ENCODE assay signal across 22 cellular contexts in genomic region chr15:23646165-23647000, GRCh38. TPM values are rescaled to one million over a fixed set of nuclear protein-coding genes. Genes with fewer than 3 reads are reported as not detected.
A peak's percentile ranks its signal among the peaks of the same experiment; 100 is the strongest.
DNase-seq lines count a peak whose midpoint lies in the region; ATAC-seq, FAIRE-seq and TF ChIP-seq lines count a peak whose summit lies in the region.
"Had no signal": no experiment of that assay in that cellular context is flagged by ENCODE, and none has a peak within 500 bp of the region (broad histone marks: within the 10 kb centered on the region; RNA-seq: fewer than 3 reads in every experiment).

No MANE protein-coding gene starts in this region.

- H3K4me1 Mint-ChIP-seq in brain (peaks cover 49% of the 10 kb centered on the region), progenitor cell of endocrine pancreas (ENCODE audit: low read depth) (peaks cover 12% of the 10 kb centered on the region)
- no peaks in the 10 kb centered on the region for H3K4me1 Mint-ChIP-seq in activated CD4-positive, alpha-beta T cell treated with anti-CD3 and anti-CD28 coated beads, Interleukin-2, amount 10 ng/mL, durations not matched to agents 24 days and 14 days
- H3K4me1 Mint-ChIP-seq in activated CD8-positive, alpha-beta T cell treated with anti-CD3 and anti-CD28 coated beads for 36 hours (ENCODE audit: low read depth) = no peaks in the 10 kb centered on the region
- H3K4me1 Mint-ChIP-seq: activated CD4-positive, alpha-beta memory T cell treated with anti-CD3 and anti-CD28 coated beads, Interleukin-2, amount 10 ng/mL, durations not matched to agents 7 days and 5 days; IgD-negative memory B cell had no signal

- ATAC-seq in activated CD8-positive, alpha-beta T cell treated with anti-CD3 and anti-CD28 coated beads for 36 hours = no peak

- intact Hi-C loops in activated CD4-positive, alpha-beta T cell treated with anti-CD3 and anti-CD28 coated beads, Interleukin-2, amount 10 ng/mL, durations not matched to agents 24 days and 14 days (cut with micrococcal nuclease) = loop anchor here (5.0 to 10.0 kb wide), 2 partner anchors 231 to 1858 kb away; no protein-coding TSS in a partner anchor
- intact Hi-C loops in activated CD8-positive, alpha-beta T cell treated with anti-CD3 and anti-CD28 coated beads for 36 hours (cut with micrococcal nuclease) = no loop called here

- DNase-seq in NCI-H146 (lab: John Stamatoyannopoulos, UW) (peak; percentile 7), NCI-H146 treated with DMSO at 0.1 percent for 48 hours (lab: John Stamatoyannopoulos, UW; ENCODE audit: unreplicated experiment) (no peak), islet precursor cell (peak; percentile 56), progenitor cell of endocrine pancreas (ENCODE audit: low spot score, unreplicated experiment) (no peak), H54 (ENCODE audit: insufficient read length, low spot score) (no peak)
- DNase-seq in activated CD4-positive, alpha-beta T cell treated with anti-CD3 and anti-CD28 coated beads, Interleukin-2, amount 10 ng/mL, durations not matched to agents 24 days and 14 days = no peak
- DNase-seq in activated CD8-positive, alpha-beta T cell treated with anti-CD3 and anti-CD28 coated beads for 36 hours = no peak
- DNase-seq: 8988T; activated CD4-positive, alpha-beta memory T cell treated with anti-CD3 and anti-CD28 coated beads, Interleukin-2, amount 10 ng/mL, durations not matched to agents 7 days and 5 days; activated gamma-delta T cell; AML-193; COR-L47; DMS79 treated with DMSO at 0.1 percent for 48 hours; left ventricle myocardium inferior; stimulated activated CD4-positive, alpha-beta T cell treated with anti-CD3 and anti-CD28 coated beads, Interleukin-4, amount 100 ng/mL, for 1 hour; stimulated activated naive CD4-positive, alpha-beta T cell had no signal

- no peak for FAIRE-seq in H54 (lab: Jason Lieb, UNC)
- FAIRE-seq: endometrium, GM19239 had no signal

- H3K9me3 Mint-ChIP-seq in brain (peaks cover 0 to 23% (median 9%) of the 10 kb centered on the region in 5 experiments), progenitor cell of endocrine pancreas (ENCODE audit: low read depth) (peaks cover 6% of the 10 kb centered on the region)
- no peaks in the 10 kb centered on the region for H3K9me3 Mint-ChIP-seq in activated CD4-positive, alpha-beta T cell treated with anti-CD3 and anti-CD28 coated beads, Interleukin-2, amount 10 ng/mL, durations not matched to agents 24 days and 14 days
- no peaks in the 10 kb centered on the region for H3K9me3 Mint-ChIP-seq in activated CD8-positive, alpha-beta T cell treated with anti-CD3 and anti-CD28 coated beads for 36 hours
- H3K9me3 Mint-ChIP-seq: activated CD4-positive, alpha-beta memory T cell treated with anti-CD3 and anti-CD28 coated beads, Interleukin-2, amount 10 ng/mL, durations not matched to agents 7 days and 5 days had no signal

- POLR2A ChIA-PET in activated CD8-positive, alpha-beta T cell treated with anti-CD3 and anti-CD28 coated beads for 36 hours (lab: Charles Lee) = no interaction called here

- peak overlapping the region in 2 of 5 experiments; percentile 74 to 75 for H3K27ac Mint-ChIP-seq in brain
- no peak overlapping the region for H3K27ac Mint-ChIP-seq in progenitor cell of endocrine pancreas
- H3K27ac Mint-ChIP-seq in activated CD4-positive, alpha-beta T cell treated with anti-CD3 and anti-CD28 coated beads, Interleukin-2, amount 10 ng/mL, durations not matched to agents 24 days and 14 days = no peak overlapping the region
- H3K27ac Mint-ChIP-seq in activated CD8-positive, alpha-beta T cell treated with anti-CD3 and anti-CD28 coated beads for 36 hours = no peak overlapping the region
- H3K27ac Mint-ChIP-seq: activated CD4-positive, alpha-beta memory T cell treated with anti-CD3 and anti-CD28 coated beads, Interleukin-2, amount 10 ng/mL, durations not matched to agents 7 days and 5 days; IgD-negative memory B cell had no signal

- H3K4me3 Mint-ChIP-seq in brain = peak overlapping the region; percentile 77 to 86 (median 83)
- peak overlapping the region; percentile 74 for H3K4me3 Mint-ChIP-seq in progenitor cell of endocrine pancreas (ENCODE audit: low read depth)
- no peak overlapping the region for H3K4me3 Mint-ChIP-seq in activated CD4-positive, alpha-beta T cell treated with anti-CD3 and anti-CD28 coated beads, Interleukin-2, amount 10 ng/mL, durations not matched to agents 24 days and 14 days
- no peak overlapping the region for H3K4me3 Mint-ChIP-seq in activated CD8-positive, alpha-beta T cell treated with anti-CD3 and anti-CD28 coated beads for 36 hours
- H3K4me3 Mint-ChIP-seq: activated CD4-positive, alpha-beta memory T cell treated with anti-CD3 and anti-CD28 coated beads, Interleukin-2, amount 10 ng/mL, durations not matched to agents 7 days and 5 days; IgD-negative memory B cell had no signal

- no peaks in the 10 kb centered on the region for H3K27me3 Mint-ChIP-seq in brain
- H3K27me3 Mint-ChIP-seq in progenitor cell of endocrine pancreas = no peaks in the 10 kb centered on the region
- peaks cover 6% of the 10 kb centered on the region for H3K27me3 Mint-ChIP-seq in activated CD4-positive, alpha-beta T cell treated with anti-CD3 and anti-CD28 coated beads, Interleukin-2, amount 10 ng/mL, durations not matched to agents 24 days and 14 days
- peaks cover 6% of the 10 kb centered on the region for H3K27me3 Mint-ChIP-seq in activated CD8-positive, alpha-beta T cell treated with anti-CD3 and anti-CD28 coated beads for 36 hours
- H3K27me3 Mint-ChIP-seq: IgD-negative memory B cell had no signal

- CTCF ChIA-PET in activated CD8-positive, alpha-beta T cell treated with anti-CD3 and anti-CD28 coated beads for 36 hours (lab: Charles Lee) = interaction anchor here (1.7 kb wide), 1 partner anchor 220 kb away, joined by 3 read pairs; no protein-coding TSS in a partner anchor

- TF ChIP-seq CTCF in brain (conservative IDR thresholded peaks at IDR 0.05) (no peak), progenitor cell of endocrine pancreas (IDR thresholded peaks at IDR 0.05; ENCODE audit: unreplicated experiment) (no peak)
- no peak for TF ChIP-seq CTCF in activated CD8-positive, alpha-beta T cell treated with anti-CD3 and anti-CD28 coated beads for 36 hours (IDR thresholded peaks at IDR 0.05)

- H3K36me3 Mint-ChIP-seq in brain (peaks cover 3% of the 10 kb centered on the region), progenitor cell of endocrine pancreas (ENCODE audit: insufficient read depth) (peaks cover 2% of the 10 kb centered on the region)
- H3K36me3 Mint-ChIP-seq in activated CD4-positive, alpha-beta T cell treated with anti-CD3 and anti-CD28 coated beads, Interleukin-2, amount 10 ng/mL, durations not matched to agents 24 days and 14 days (ENCODE audit: low read depth) = no peaks in the 10 kb centered on the region
- no peaks in the 10 kb centered on the region for H3K36me3 Mint-ChIP-seq in activated CD8-positive, alpha-beta T cell treated with anti-CD3 and anti-CD28 coated beads for 36 hours (ENCODE audit: low read depth)
- H3K36me3 Mint-ChIP-seq: IgD-negative memory B cell had no signal

- TF ChIP-seq POLR2A in H54 (IDR thresholded peaks at IDR 0.05; ENCODE audit: low read depth, low read length) = no peak

RNA-seq across cellular contexts. Expression of gene MAGEL2, which starts 1.3 kb away (rescaled TPM):
- 1.3 TPM for polyA plus RNA-seq in brain (ENCODE audit: insufficient read depth, low read depth, low replicate concordance)
- total RNA-seq in progenitor cell of endocrine pancreas = 14.3 and 16.1 TPM in 2 replicates
- total RNA-seq in activated CD4-positive, alpha-beta T cell treated with anti-CD3 and anti-CD28 coated beads, Interleukin-2, amount 10 ng/mL, durations not matched to agents 24 days and 14 days = not detected in 2 replicates
- total RNA-seq in activated CD8-positive, alpha-beta T cell treated with anti-CD3 and anti-CD28 coated beads for 36 hours = not detected
- total RNA-seq: activated CD4-positive, alpha-beta memory T cell treated with anti-CD3 and anti-CD28 coated beads, Interleukin-2, amount 10 ng/mL, durations not matched to agents 7 days and 5 days; left ventricle myocardium inferior; OCI-LY7 had no signal
- polyA plus RNA-seq: IgD-negative memory B cell had no signal

RNA-seq across cellular contexts. Expression of gene NDN, which starts 40.7 kb away (rescaled TPM):
- polyA plus RNA-seq in brain (ENCODE audit: insufficient read depth, low read depth, low replicate concordance) = 64.0 TPM
- 46.9 and 51.8 TPM in 2 replicates for total RNA-seq in progenitor cell of endocrine pancreas
- 3.1 and 3.6 TPM in 2 replicates for total RNA-seq in activated CD4-positive, alpha-beta T cell treated with anti-CD3 and anti-CD28 coated beads, Interleukin-2, amount 10 ng/mL, durations not matched to agents 24 days and 14 days
- total RNA-seq in activated CD8-positive, alpha-beta T cell treated with anti-CD3 and anti-CD28 coated beads for 36 hours = 1 to 10 TPM; 2.6 to 3.0 TPM
- total RNA-seq: M059J, OCI-LY7 had no signal
- polyA plus RNA-seq: IgD-negative memory B cell had no signal

Comparison
In these comparisons a context has a peak if more than half of its experiments do, and no peak if none do; other contexts are left out.
1. DNase-seq: peak in NCI-H146 (single experiment) and islet precursor cell (single experiment); none in NCI-H146 treated with DMSO at 0.1 percent for 48 hours (single experiment), progenitor cell of endocrine pancreas (single experiment), activated CD4-positive, alpha-beta T cell treated with anti-CD3 and anti-CD28 coated beads, Interleukin-2, amount 10 ng/mL, durations not matched to agents 24 days and 14 days (single experiment), H54 (single experiment) and activated CD8-positive, alpha-beta T cell treated with anti-CD3 and anti-CD28 coated beads for 36 hours (single experiment).
2. H3K4me3 Mint-ChIP-seq: peak in brain (5 of 5) and progenitor cell of endocrine pancreas (single experiment); none in activated CD4-positive, alpha-beta T cell treated with anti-CD3 and anti-CD28 coated beads, Interleukin-2, amount 10 ng/mL, durations not matched to agents 24 days and 14 days (single experiment) and activated CD8-positive, alpha-beta T cell treated with anti-CD3 and anti-CD28 coated beads for 36 hours (single experiment).
3. RNA of gene MAGEL2, which starts 1.3 kb away (total RNA-seq): 14.3 to 16.1 TPM in progenitor cell of endocrine pancreas; not detected in activated CD4-positive, alpha-beta T cell treated with anti-CD3 and anti-CD28 coated beads, Interleukin-2, amount 10 ng/mL, durations not matched to agents 24 days and 14 days and not detected in activated CD8-positive, alpha-beta T cell treated with anti-CD3 and anti-CD28 coated beads for 36 hours; every median in the first group is over 10 times any median in the second.
4. RNA of gene NDN, which starts 40.7 kb away (total RNA-seq): 46.9 to 51.8 TPM in progenitor cell of endocrine pancreas; 3.1 to 3.6 TPM in activated CD4-positive, alpha-beta T cell treated with anti-CD3 and anti-CD28 coated beads, Interleukin-2, amount 10 ng/mL, durations not matched to agents 24 days and 14 days and 2.6 to 3.0 TPM in activated CD8-positive, alpha-beta T cell treated with anti-CD3 and anti-CD28 coated beads for 36 hours; every median in the first group is over 10 times any median in the second.